8 cellular contexts compared by ENCODE assay signal in the genomic region with DNA sequence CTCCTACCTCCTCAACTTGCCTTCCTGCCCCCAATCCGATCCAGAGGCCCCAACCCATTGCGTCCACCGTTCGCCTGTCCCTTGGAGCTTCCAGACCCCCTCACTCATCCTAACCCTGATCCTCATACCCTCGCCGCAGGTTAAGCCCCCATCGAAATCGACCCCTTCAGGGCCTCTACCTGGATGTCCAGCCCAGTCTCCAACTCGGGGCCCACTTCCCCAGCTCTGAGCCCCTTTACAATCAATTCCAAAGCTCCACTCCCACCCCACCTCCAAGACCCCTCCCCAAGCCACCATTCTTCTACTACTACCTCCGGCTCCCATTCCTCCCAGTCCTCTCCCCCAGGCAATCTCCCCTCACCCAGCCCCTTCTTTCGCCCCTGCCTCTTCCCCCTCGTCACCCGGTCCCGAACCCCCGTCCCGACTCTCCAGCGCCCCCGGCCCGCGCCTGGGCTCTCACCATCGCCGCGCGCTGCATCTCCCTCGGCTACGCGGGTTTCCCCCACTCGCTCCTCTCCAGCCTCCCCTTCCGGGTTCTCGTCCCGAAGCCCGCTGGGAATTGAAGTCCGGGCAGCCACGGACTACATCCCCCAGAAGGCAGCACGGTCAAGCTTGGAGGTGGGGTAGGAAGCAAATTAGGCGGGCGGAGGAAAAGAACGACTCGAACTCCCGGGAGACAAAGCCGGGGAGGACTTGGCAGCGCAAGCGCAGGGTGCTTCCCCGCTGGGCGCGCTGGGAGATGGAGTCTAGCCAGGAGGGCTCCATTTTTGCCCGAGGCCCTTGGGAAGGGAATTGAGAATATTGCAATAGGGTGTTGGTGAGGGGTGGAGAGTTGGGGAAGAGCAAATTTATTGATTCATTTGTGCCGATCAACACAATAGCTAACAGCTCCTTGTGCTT. TPM values are rescaled to one million over a fixed set of nuclear protein-coding genes. Genes with fewer than 3 reads are reported as not detected.
DNase-seq lines count a peak whose midpoint lies in the region; ATAC-seq, FAIRE-seq and TF ChIP-seq lines count a peak whose summit lies in the region.

A gene with protein sequence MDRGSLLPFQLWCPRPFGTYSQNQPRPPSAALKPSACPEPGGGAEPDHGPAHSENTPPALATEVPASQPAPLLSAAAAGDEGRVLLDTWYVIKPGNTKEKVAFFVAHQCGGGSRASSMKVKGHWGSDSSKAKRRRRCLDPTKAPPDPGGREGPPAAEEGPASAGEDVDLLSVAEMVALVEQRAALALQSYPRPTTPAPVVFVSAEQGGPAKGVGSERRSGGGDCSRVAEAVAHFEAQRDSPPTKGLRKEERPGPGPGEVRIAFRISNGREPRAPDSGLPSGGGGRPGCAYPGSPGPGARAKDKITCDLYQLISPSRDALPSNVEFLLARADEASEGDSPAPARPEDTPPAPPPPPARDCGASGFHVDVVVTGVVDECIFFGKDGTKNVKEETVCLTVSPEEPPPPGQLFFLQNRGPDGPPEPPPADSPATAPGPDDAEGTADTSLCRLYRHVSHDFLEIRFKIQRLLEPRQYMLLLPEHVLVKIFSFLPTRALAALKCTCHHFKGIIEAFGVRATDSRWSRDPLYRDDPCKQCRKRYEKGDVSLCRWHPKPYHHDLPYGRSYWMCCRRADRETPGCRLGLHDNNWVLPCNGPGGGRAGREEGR (minus strand): TSS at position 508 of the 900 bp plus-strand sequence. CDS start 17,401 bp downstream, outside the sequence.

- in situ Hi-C loops in HepG2 (cut with HindIII; ENCODE audit: extremely low pct_ligation_motif_present, low pct_unique_long_range_greater_than_20kb) = no loop called here

- peak; percentile 96 for ATAC-seq in GM19372 (IDR thresholded peaks at IDR 0.05; ENCODE audit: low read depth, unreplicated experiment)
- peak; percentile 72 for ATAC-seq in HG03565 (IDR thresholded peaks at IDR 0.05; ENCODE audit: unreplicated experiment)
- ATAC-seq in HepG2 = peak; percentile 98

- peak within 1 kb of the TSS; percentile 62 for H2AFZ ChIP-seq in HepG2 (ENCODE audit: low read length)

- peak; percentile 75 for TF ChIP-seq CTCF in HepG2 (CRISPR knock-in tag; IDR thresholded peaks at IDR 0.05)

- DNase-seq in CD1c-positive myeloid dendritic cell (ENCODE audit: extremely low spot score) (peak; percentile 97), NCI-H82 (lab: John Stamatoyannopoulos, UW) (peak; percentile 100), dermis microvascular lymphatic vessel endothelial cell (ENCODE audit: low read depth in 2 of 2) (peak; percentile 94 to 96), HepG2 (ENCODE audit: low spot score) (peak; percentile 96)
- peak; percentile 93 to 96 for DNase-seq in activated CD4-positive, alpha-beta T cell treated with anti-CD3 and anti-CD28 coated beads, Interleukin-2, amount 50 U/mL, for 48 hours
- DNase-seq in stimulated activated CD4-positive, alpha-beta T cell treated with anti-CD3 and anti-CD28 coated beads, Interleukin-4, amount 100 ng/mL, for 1 hour = peak; percentile 91

- peak within 1 kb of the TSS; percentile 85 to 94 (median 90) for H3K4me3 ChIP-seq in HepG2 (replicated peaks in 1 of 3; ENCODE audit: insufficient read depth in 1 of 3, low read depth in 2 of 3, low read length in 3 of 3)

- H3K27ac ChIP-seq in HepG2 (ENCODE audit: extremely low read length, insufficient read depth, low read length) = peak within 1 kb of the TSS; percentile 50

- intact Hi-C loops in HepG2 (cut with micrococcal nuclease; ENCODE audit: unreplicated experiment) = loop anchor here (5.0 kb wide), 1 partner anchor 37 kb away; the partner anchor contains the start of gene SIX5

- POLR2A ChIA-PET in HepG2 (lab: Yijun Ruan, JAX) = interaction anchor here (0.6 to 2.9 kb wide), 12 partner anchors 9 to 173 kb away, joined by 3 to 33 read pairs (median 4); partner anchors contain the start of genes QPCTL, SIX5 and SNRPD2

- BruUV-seq in HepG2 (replicated peaks; lab: Mats Ljungman, UMichigan) = no TSS peak

- H3K36me3 ChIP-seq in HepG2 (replicated peaks in 1 of 2; ENCODE audit: control insufficient read depth in 1 of 2, insufficient read depth in 2 of 2, low read length in 2 of 2) = no peaks in the 10 kb centered on the region

- peaks cover 0 to 4% of the 10 kb centered on the region in 2 experiments; a peak in 1 of 5 replicates for H3K27me3 ChIP-seq in HepG2 (ENCODE audit: control insufficient read depth in 1 of 2, insufficient read depth in 2 of 2, low read length in 2 of 2)

- H3K9me3 ChIP-seq in HepG2 (ENCODE audit: low read length) = no peaks in the 10 kb centered on the region

- WGBS in HepG2 (ENCODE audit: low lambda C conversion rate) = under 1% methylated on average over 47 of the region's 48 CpGs

- CTCF ChIA-PET in HepG2 (lab: Yijun Ruan, JAX; ENCODE audit: low intra/inter-chr PET ratio, low total read pairs) = no interaction called here

- peak within 1 kb of the TSS; percentile 90 for H3K9ac ChIP-seq in HepG2 (ENCODE audit: insufficient read depth, low read depth, low read length)

- H4K20me1 ChIP-seq in HepG2 (ENCODE audit: insufficient read depth, low read length) = no peaks in the 10 kb centered on the region

- H3K79me2 ChIP-seq in HepG2 (ENCODE audit: insufficient read depth, low read length) = peaks cover 30% of the 10 kb centered on the region

- peak; percentile 96 for FAIRE-seq in HepG2 (lab: Jason Lieb, UNC)

- TF ChIP-seq RAD21 in HepG2 (CRISPR knock-in tag; IDR thresholded peaks at IDR 0.05) = no peak

- peaks cover 40% of the 10 kb centered on the region for H3K4me1 ChIP-seq in HepG2 (ENCODE audit: insufficient read depth, low read length)

- H3K4me2 ChIP-seq in HepG2 (ENCODE audit: low read depth, low read length) = peak within 1 kb of the TSS; percentile 90

- TF ChIP-seq EP300 in HepG2 (IDR thresholded peaks at IDR 0.05; ENCODE audit: low read depth in 2 of 2, low read length in 2 of 2) = peak in 1 of 2 experiments; percentile 12; a peak in 1 of 4 replicates
- no peak for TF ChIP-seq EP300 in HepG2 (CRISPR knock-in tag; IDR thresholded peaks at IDR 0.05; ENCODE audit: borderline replicate concordance)

- TF ChIP-seq POLR2A in HepG2 (IDR thresholded peaks at IDR 0.05; ENCODE audit: insufficient read depth in 1 of 2, low read depth in 2 of 2, low read length in 2 of 2) = peak in 1 of 2 experiments; percentile 84; a peak in 2 of 4 replicates

TF ChIP-seq in HepG2, 621 proteins besides CTCF, POLR2A, EP300 and RAD21 (continues in another document):
- peak; percentile 47; the same call in 1 of the 2 replicates for TF ChIP-seq GATA4 (IDR thresholded peaks at IDR 0.05; ENCODE audit: borderline replicate concordance, low read depth)

RNA-seq across cellular contexts. Expression of the gene that starts here (rescaled TPM):
- 3.2 and 5.4 TPM in 2 replicates for total RNA-seq in dermis microvascular lymphatic vessel endothelial cell
- total RNA-seq in HepG2 (2016; rRNA removed; fragmentation: Illumina TruSeq; extraction: Trizol) = 4.7 and 6.2 TPM in 2 replicates
- 0.79 and 1.0 TPM in 2 replicates for total RNA-seq in HepG2 (2016; cell fraction: cytosol; rRNA removed; fragmentation: Illumina TruSeq; extraction: Trizol; ENCODE audit: low read depth)
- total RNA-seq in HepG2 (2016; cell fraction: insoluble cytoplasmic fraction; rRNA removed; fragmentation: Illumina TruSeq; extraction: Trizol) = 4.3 and 6.5 TPM in 2 replicates
- total RNA-seq in HepG2 (2016; cell fraction: membrane; rRNA removed; fragmentation: Illumina TruSeq; extraction: Trizol) = 3.4 and 3.8 TPM in 2 replicates
- total RNA-seq in HepG2 (2016; cell fraction: nucleus; rRNA removed; fragmentation: Illumina TruSeq; extraction: Trizol) = 5.8 and 7.5 TPM in 2 replicates
- 6.4 TPM in 2 replicates for polyA plus RNA-seq in HepG2 (2011; rRNA removed)
- 3.1 and 5.2 TPM in 2 replicates for polyA plus RNA-seq in HepG2 (2011; cell fraction: cytosol; rRNA removed)
- polyA plus RNA-seq in HepG2 (2011; cell fraction: nucleus; rRNA removed) = 33.3 and 34.2 TPM in 2 replicates
- polyA plus RNA-seq in HepG2 (2012) = 4.1 and 4.3 TPM in 2 replicates
- polyA plus RNA-seq in HepG2 (2016; cell fraction: cytosol; fragmentation: Illumina TruSeq; extraction: Trizol; ENCODE audit: low read depth) = 0.69 and 0.73 TPM in 2 replicates
- polyA plus RNA-seq in HepG2 (2016; cell fraction: insoluble cytoplasmic fraction; fragmentation: Illumina TruSeq; extraction: Trizol; ENCODE audit: low read depth) = 4.4 and 6.5 TPM in 2 replicates
- 2.3 and 3.0 TPM in 2 replicates for polyA plus RNA-seq in HepG2 (2016; cell fraction: membrane; fragmentation: Illumina TruSeq; extraction: Trizol; ENCODE audit: low read depth)
- 16.3 and 19.5 TPM in 2 replicates for polyA plus RNA-seq in HepG2 (2016; cell fraction: nucleus; fragmentation: Illumina TruSeq; extraction: Trizol; ENCODE audit: insufficient read depth, low read depth)
- polyA minus RNA-seq in HepG2 (2011; rRNA and poly(A)+ RNA removed; ENCODE audit: low replicate concordance) = 4.6 and 6.2 TPM in 2 replicates
- 5.1 TPM in 2 replicates for polyA minus RNA-seq in HepG2 (2011; cell fraction: cytosol; rRNA and poly(A)+ RNA removed)
- polyA minus RNA-seq in HepG2 (2011; cell fraction: nucleus; rRNA and poly(A)+ RNA removed) = 7.6 and 9.7 TPM in 2 replicates

Comparison
In these comparisons a context has a peak if more than half of its experiments do, and no peak if none do; other contexts are left out.
1. Peak in every context shown above with its lines: DNase-seq, ATAC-seq, H3K4me3 ChIP-seq and H3K27ac ChIP-seq.